In the genomic region with DNA sequence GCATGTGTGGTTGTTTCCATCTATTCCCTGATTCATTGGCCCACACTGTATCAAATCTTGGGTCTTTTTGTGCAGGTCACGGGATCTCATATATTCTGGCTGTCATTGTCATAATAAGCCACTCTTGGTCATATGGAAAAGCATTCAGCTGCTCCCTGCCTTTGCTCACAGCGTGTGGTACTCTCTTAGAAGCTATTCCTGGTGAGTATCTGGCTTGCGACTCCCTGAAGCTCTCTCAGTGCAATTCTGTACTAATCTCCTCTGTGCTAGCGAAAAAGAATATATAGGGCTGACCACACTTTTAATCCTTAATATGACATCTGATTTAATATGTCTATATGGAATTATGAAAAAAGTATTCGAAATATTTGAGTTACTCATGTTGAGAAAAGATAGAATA, we compare ENCODE assay signal across 17 cellular contexts.
DNase-seq lines count a peak whose midpoint lies in the region; ATAC-seq and TF ChIP-seq lines count a peak whose summit lies in the region.
"Had no signal": no experiment of that assay in that cellular context is flagged by ENCODE, and none has a peak within 500 bp of the region (broad histone marks: within the 10 kb centered on the region; RNA-seq: fewer than 3 reads in every experiment).

No MANE protein-coding gene starts in this region.

- no peaks in the 10 kb centered on the region for H3K4me1 ChIP-seq in mucosa of descending colon (ENCODE audit: low read depth)

- H3K9me2 ChIP-seq in SU-DHL-6 (replicated peaks; ENCODE audit: insufficient read depth, low read length) = no peaks in the 10 kb centered on the region

- H3K27ac ChIP-seq in SU-DHL-6 (ENCODE audit: low read depth, low read length) = no peak overlapping the region
- H3K27ac ChIP-seq: 22Rv1 had no signal

- H3K9me3 ChIP-seq in SU-DHL-6 (ENCODE audit: insufficient read depth, low read length) (no peaks in the 10 kb centered on the region), mucosa of descending colon (peaks cover 1% of the 10 kb centered on the region)

- intact Hi-C loops in mucosa of descending colon (cut with DNase I, micrococcal nuclease) = no loop called here

- no peaks in the 10 kb centered on the region for H3K79me2 ChIP-seq in SU-DHL-6 (ENCODE audit: insufficient read depth, low read length)

- H3K4me3 ChIP-seq in SU-DHL-6 (ENCODE audit: insufficient read depth, low read length, poor library complexity, severe bottlenecking) (no peak overlapping the region), mucosa of descending colon (no peak overlapping the region)

- H3K27me3 ChIP-seq in SU-DHL-6 (ENCODE audit: low read length) = no peaks in the 10 kb centered on the region

- H3K36me3 ChIP-seq in SU-DHL-6 (ENCODE audit: low read length) (no peaks in the 10 kb centered on the region), mucosa of descending colon (ENCODE audit: low read depth) (no peaks in the 10 kb centered on the region)

- no peaks in the 10 kb centered on the region for H4K20me1 ChIP-seq in SU-DHL-6 (ENCODE audit: low read depth, low read length)

- no peak for TF ChIP-seq CTCF in SU-DHL-6 (IDR thresholded peaks at IDR 0.05; ENCODE audit: insufficient read depth, low read length, poor library complexity, severe bottlenecking)
- no peak for TF ChIP-seq CTCF in mucosa of descending colon (IDR thresholded peaks at IDR 0.05)

- DNase-seq in NCI-H1417 (lab: John Stamatoyannopoulos, UW) (peak; percentile 14 to 69 (median 19)), NCI-H1417 treated with DMSO at 0.1 percent for 48 hours (lab: John Stamatoyannopoulos, UW) (no peak), NCI-H2227 (lab: John Stamatoyannopoulos, UW; ENCODE audit: unreplicated experiment) (peak; percentile 62), NCI-H2171 (lab: John Stamatoyannopoulos, UW) (no peak), mucosa of descending colon (no peak), SIG-M5 (lab: John Stamatoyannopoulos, UW) (no peak)
- DNase-seq: CD8-positive, alpha-beta T cell; COR-L47; DMS153; DMS79 treated with DMSO at 0.1 percent for 48 hours; GDM1; GOT3; H9 had no signal

- no peak overlapping the region for H3K9ac ChIP-seq in SU-DHL-6 (ENCODE audit: low read length)

- peak overlapping the region; percentile 44 for H2AFZ ChIP-seq in SU-DHL-6 (ENCODE audit: low read depth, low read length, severe bottlenecking)

- H3F3A ChIP-seq in SU-DHL-6 (ENCODE audit: insufficient read depth) = no peaks in the 10 kb centered on the region

- ATAC-seq in mucosa of descending colon = no peak
- no peak for ATAC-seq in HG03039 (IDR thresholded peaks at IDR 0.05; ENCODE audit: unreplicated experiment)
- ATAC-seq: CD8-positive, alpha-beta T cell; HepG2 had no signal

- H3K4me2 ChIP-seq in SU-DHL-6 (ENCODE audit: low read depth, low read length, poor library complexity, severe bottlenecking) = no peak overlapping the region

Comparison
In these comparisons a context has a peak if more than half of its experiments do, and no peak if none do; other contexts are left out.
1. DNase-seq: peak in NCI-H1417 (3 of 3) and NCI-H2227 (single experiment); none in NCI-H1417 treated with DMSO at 0.1 percent for 48 hours (single experiment), NCI-H2171 (single experiment), mucosa of descending colon (0 of 3) and SIG-M5 (single experiment).